ENCODE assay signal across 28 cellular contexts in the genomic region with DNA sequence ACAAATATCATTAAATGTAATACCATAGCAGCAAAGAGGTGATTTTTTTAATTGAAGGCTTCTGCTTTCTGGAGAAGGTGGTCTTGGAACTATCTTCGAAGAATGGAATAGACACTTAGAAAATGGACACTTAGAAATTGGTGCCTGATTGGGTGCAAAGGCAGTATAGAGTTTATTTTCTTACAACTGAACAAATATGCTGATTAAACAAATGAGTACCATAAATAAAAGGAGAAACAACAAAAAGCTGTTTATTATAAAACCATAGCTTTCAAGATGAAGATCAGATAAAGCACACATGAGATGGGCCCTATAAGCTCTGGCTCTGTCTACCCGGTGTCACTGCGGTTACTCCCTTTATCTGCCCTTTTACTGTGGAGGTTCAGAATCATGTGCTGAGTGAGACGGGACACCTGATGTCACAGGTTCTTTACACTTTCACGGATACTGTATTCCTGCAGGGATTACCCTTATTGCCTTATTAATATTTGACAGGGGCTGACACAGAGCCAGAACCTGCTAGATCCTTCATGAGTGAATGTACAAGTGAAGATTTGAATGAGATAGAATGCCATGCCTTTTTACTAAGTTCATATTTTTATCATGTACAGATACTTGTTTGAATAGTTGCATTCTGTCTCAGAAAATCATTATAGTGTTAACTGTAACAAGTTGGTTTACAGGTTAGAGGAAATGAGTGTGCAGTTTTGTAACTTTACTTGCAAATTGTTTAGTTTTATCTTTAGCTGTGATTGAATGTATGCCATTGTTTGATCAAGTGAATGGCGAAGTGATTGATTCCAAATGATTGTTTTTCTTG.
DNase-seq lines count a peak whose midpoint lies in the region; ATAC-seq and TF ChIP-seq lines count a peak whose summit lies in the region.
"Had no signal": no experiment of that assay in that cellular context is flagged by ENCODE, and none has a peak within 500 bp of the region (broad histone marks: within the 10 kb centered on the region; RNA-seq: fewer than 3 reads in every experiment).

No MANE protein-coding gene starts in this region.

- no peaks in the 10 kb centered on the region for H3K27me3 ChIP-seq in Loucy (ENCODE audit: insufficient read depth, low read length, poor library complexity, severe bottlenecking)
- H3K27me3 ChIP-seq: heart left ventricle had no signal

- peaks cover 16% of the 10 kb centered on the region for H3K4me1 Mint-ChIP-seq in activated CD4-positive, alpha-beta T cell treated with anti-CD3 and anti-CD28 coated beads, Interleukin-2, amount 10 ng/mL, durations not matched to agents 24 days and 14 days

- H3K9ac ChIP-seq in Loucy (ENCODE audit: low read depth, low read length, poor library complexity, severe bottlenecking), result no peak overlapping the region

- H2AFZ ChIP-seq in Loucy (ENCODE audit: low read length), result no peak overlapping the region

- H3K9me3 ChIP-seq in Loucy (ENCODE audit: insufficient read depth, low read depth, low read length), result no peaks in the 10 kb centered on the region

- H3K4me2 ChIP-seq in Loucy (ENCODE audit: low read depth, low read length, poor library complexity, severe bottlenecking), result peak overlapping the region; percentile 36

- peak overlapping the region; percentile 32 for H3K27ac Mint-ChIP-seq in activated CD4-positive, alpha-beta T cell treated with anti-CD3 and anti-CD28 coated beads, Interleukin-2, amount 10 ng/mL, durations not matched to agents 24 days and 14 days
- H3K27ac Mint-ChIP-seq: activated B cell treated with CpG ODN at 0.5 μM for 24 hours; activated CD4-positive, alpha-beta memory T cell treated with anti-CD3 and anti-CD28 coated beads for 36 hours; activated naive CD8-positive, alpha-beta T cell treated with anti-CD3 and anti-CD28 coated beads for 36 hours; B cell; CD8-positive, alpha-beta T cell; type B pancreatic cell had no signal

- peaks cover 2% of the 10 kb centered on the region for H3K9me3 Mint-ChIP-seq in activated CD4-positive, alpha-beta T cell treated with anti-CD3 and anti-CD28 coated beads, Interleukin-2, amount 10 ng/mL, durations not matched to agents 24 days and 14 days
- H3K9me3 Mint-ChIP-seq: activated B cell treated with CpG ODN at 0.5 μM for 24 hours; activated CD4-positive, alpha-beta memory T cell treated with anti-CD3 and anti-CD28 coated beads for 36 hours; activated naive CD8-positive, alpha-beta T cell treated with anti-CD3 and anti-CD28 coated beads for 36 hours; CD8-positive, alpha-beta T cell had no signal

- H3K9me2 ChIP-seq in Loucy (replicated peaks; ENCODE audit: low read depth, low read length), result no peaks in the 10 kb centered on the region

- peaks cover 19% of the 10 kb centered on the region for H3K36me3 Mint-ChIP-seq in activated CD4-positive, alpha-beta T cell treated with anti-CD3 and anti-CD28 coated beads, Interleukin-2, amount 10 ng/mL, durations not matched to agents 24 days and 14 days (ENCODE audit: low read depth)
- H3K36me3 Mint-ChIP-seq: activated CD4-positive, alpha-beta memory T cell treated with anti-CD3 and anti-CD28 coated beads for 36 hours; type B pancreatic cell had no signal

- H3K27me3 Mint-ChIP-seq in activated CD4-positive, alpha-beta T cell treated with anti-CD3 and anti-CD28 coated beads, Interleukin-2, amount 10 ng/mL, durations not matched to agents 24 days and 14 days, result no peaks in the 10 kb centered on the region
- H3K27me3 Mint-ChIP-seq: activated B cell treated with CpG ODN at 0.5 μM for 24 hours; activated CD4-positive, alpha-beta memory T cell treated with anti-CD3 and anti-CD28 coated beads for 36 hours; activated naive CD8-positive, alpha-beta T cell treated with anti-CD3 and anti-CD28 coated beads for 36 hours; B cell; type B pancreatic cell had no signal

- peaks cover 80% of the 10 kb centered on the region for H3K79me2 ChIP-seq in Loucy (ENCODE audit: insufficient read depth, low read length)

- 0 out of 2 replicates have a peak, but pooled peaks cover 2% of the 10 kb centered on the region for H3K36me3 ChIP-seq in Loucy (ENCODE audit: insufficient read depth, low read length)
- H3K36me3 ChIP-seq: heart left ventricle had no signal

- no peak overlapping the region for H3K4me3 ChIP-seq in Loucy (ENCODE audit: low read length, poor library complexity, severe bottlenecking)
- H3K4me3 ChIP-seq: heart left ventricle, skin epidermis had no signal

- ATAC-seq in GM18520 (IDR thresholded peaks at IDR 0.05; ENCODE audit: unreplicated experiment) (no peak), HG03175 (IDR thresholded peaks at IDR 0.05; ENCODE audit: unreplicated experiment) (no peak)
- ATAC-seq: CD8-positive, alpha-beta T cell; heart left ventricle; left cardiac atrium; Panc1 had no signal

- DNase-seq in activated CD4-positive, alpha-beta T cell treated with anti-CD3 and anti-CD28 coated beads, Interleukin-2, amount 10 ng/mL, durations not matched to agents 24 days and 14 days, result peak; percentile 47
- DNase-seq in activated CD4-positive, alpha-beta T cell treated with anti-CD3 and anti-CD28 coated beads, Interleukin-2, amount 50 U/mL, for 1 hour, result no peak
- DNase-seq in kidney tubule cell (ENCODE audit: low spot score), result peak; percentile 67
- peak; percentile 40 for DNase-seq in renal cortical epithelial cell (ENCODE audit: low read depth)
- no peak for DNase-seq in D341Med (ENCODE audit: low spot score)
- DNase-seq: activated B cell treated with CpG ODN at 0.5 μM for 24 hours; activated CD4-positive, alpha-beta memory T cell treated with anti-CD3 and anti-CD28 coated beads for 36 hours; activated CD8-positive, alpha-beta memory T cell treated with anti-CD3 and anti-CD28 coated beads, Interleukin-2, amount 50 U/mL, for 4 hours; activated naive CD8-positive, alpha-beta T cell treated with anti-CD3 and anti-CD28 coated beads for 36 hours; caudate nucleus; CD8-positive, alpha-beta T cell; cortex of kidney; heart left ventricle; left cardiac atrium; mesenchymal stem cell; NCI-H1048; NCI-H187; NCI-H2171 treated with DMSO at 0.1 percent for 48 hours; NCI-H524; occipital lobe; T1000 had no signal

- no peak for TF ChIP-seq CTCF in Loucy (conservative IDR thresholded peaks at IDR 0.05; ENCODE audit: low read length)

- no peak overlapping the region for H3K4me3 Mint-ChIP-seq in activated CD4-positive, alpha-beta T cell treated with anti-CD3 and anti-CD28 coated beads, Interleukin-2, amount 10 ng/mL, durations not matched to agents 24 days and 14 days
- H3K4me3 Mint-ChIP-seq: activated B cell treated with CpG ODN at 0.5 μM for 24 hours; activated CD4-positive, alpha-beta memory T cell treated with anti-CD3 and anti-CD28 coated beads for 36 hours; activated naive CD8-positive, alpha-beta T cell treated with anti-CD3 and anti-CD28 coated beads for 36 hours; B cell; CD8-positive, alpha-beta T cell; type B pancreatic cell had no signal

- H3K4me1 ChIP-seq in Loucy (ENCODE audit: insufficient read depth, low read length, poor library complexity, severe bottlenecking), result peaks cover 25% of the 10 kb centered on the region
- H3K4me1 ChIP-seq: heart left ventricle had no signal

- peaks cover 3% of the 10 kb centered on the region; the same call in 1 of the 2 replicates for H3F3A ChIP-seq in Loucy (ENCODE audit: low read depth)

- intact Hi-C loops in activated CD4-positive, alpha-beta T cell treated with anti-CD3 and anti-CD28 coated beads, Interleukin-2, amount 10 ng/mL, durations not matched to agents 24 days and 14 days (cut with micrococcal nuclease), result loop anchor here (5.0 kb wide), 1 partner anchor 42 kb away; no protein-coding TSS in a partner anchor

- H4K20me1 ChIP-seq in Loucy (ENCODE audit: insufficient read depth, low read length, poor library complexity, severe bottlenecking), result peaks cover 18% of the 10 kb centered on the region

Comparison
In these comparisons a context has a peak if more than half of its experiments do, and no peak if none do; other contexts are left out.
1. DNase-seq: peak in activated CD4-positive, alpha-beta T cell treated with anti-CD3 and anti-CD28 coated beads, Interleukin-2, amount 10 ng/mL, durations not matched to agents 24 days and 14 days (single experiment), kidney tubule cell (single experiment) and renal cortical epithelial cell (single experiment); none in activated CD4-positive, alpha-beta T cell treated with anti-CD3 and anti-CD28 coated beads, Interleukin-2, amount 50 U/mL, for 1 hour (single experiment) and D341Med (single experiment).